8 cellular contexts compared by ENCODE assay signal in genomic region chr9:128927731-128928411, GRCh38. TPM values are rescaled to one million over a fixed set of nuclear protein-coding genes. Genes with fewer than 3 reads are reported as not detected.
DNase-seq lines count a peak whose midpoint lies in the region; ATAC-seq, FAIRE-seq and TF ChIP-seq lines count a peak whose summit lies in the region.

No MANE protein-coding gene starts in this region.

- H3K36me3 ChIP-seq in OCI-LY7 (ENCODE audit: insufficient read depth, low read length) (peaks cover 16% of the 10 kb centered on the region; the same call in 1 of the 2 replicates), pancreas (no peaks in the 10 kb centered on the region)

- H3K79me2 ChIP-seq in OCI-LY7 (ENCODE audit: insufficient read depth, low read depth, low read length): peaks cover 5% of the 10 kb centered on the region; the same call in 1 of the 2 replicates

- H4K20me1 ChIP-seq in OCI-LY7 (ENCODE audit: insufficient read depth, low read length): no peaks in the 10 kb centered on the region

- H3K4me2 ChIP-seq in OCI-LY7 (ENCODE audit: low read length): peak overlapping the region; percentile 27; the same call in 1 of the 2 replicates

- no peaks in the 10 kb centered on the region for H3K27me3 ChIP-seq in pancreas

- ATAC-seq in pancreas: peak; percentile 88 to 96 (median 94)
- ATAC-seq in HG03439 (IDR thresholded peaks at IDR 0.05; ENCODE audit: unreplicated experiment): no peak

- POLR2A ChIA-PET in OCI-LY7 (lab: Charles Lee): interaction anchor here (0.7 to 2.3 kb wide), 3 partner anchors 8 to 99 kb away, joined by 4 to 6 read pairs (median 4); no protein-coding TSS in a partner anchor

- TF ChIP-seq CTCF in C4-2B (conservative IDR thresholded peaks at IDR 0.05): peak; percentile 96
- peak; percentile 95 for TF ChIP-seq CTCF in OCI-LY7 (conservative IDR thresholded peaks at IDR 0.05; ENCODE audit: low read length)
- peak; percentile 88 for TF ChIP-seq CTCF in fibroblast of villous mesenchyme (IDR thresholded peaks at IDR 0.05; ENCODE audit: insufficient read depth, low read depth, low read length)
- TF ChIP-seq CTCF in pancreas (IDR thresholded peaks at IDR 0.05): peak; percentile 69 to 75 (median 72)

- BruUV-seq in OCI-LY7 (replicated peaks; lab: Mats Ljungman, UMichigan): no TSS peak

- intact Hi-C loops in OCI-LY7 (cut with micrococcal nuclease; ENCODE audit: unreplicated experiment) (loop anchor here (1.0 to 10.0 kb wide), 2 partner anchors 65 to 203 kb away; partner anchors contain the start of gene ZDHHC12), pancreas (cut with DNase I) (loop anchor here in 2 of 3 donors (5.0 to 10.0 kb wide), 2 partner anchors 63 to 66 kb away; no protein-coding TSS in a partner anchor)

- FAIRE-seq in pancreas (lab: Jason Lieb, UNC): no peak

- CTCF ChIA-PET in OCI-LY7 (lab: Charles Lee; ENCODE audit: unreplicated experiment): interaction anchor here (1.3 to 1.4 kb wide), 2 partner anchors 50 to 65 kb away, joined by 4 to 5 read pairs; no protein-coding TSS in a partner anchor

- H3K4me1 ChIP-seq in OCI-LY7 (ENCODE audit: insufficient read depth, low read length, poor library complexity, severe bottlenecking): peaks cover 17% of the 10 kb centered on the region
- peaks cover 0 to 10% (median 5%) of the 10 kb centered on the region in 3 donors for H3K4me1 ChIP-seq in pancreas

- no peaks in the 10 kb centered on the region for H3K9me2 ChIP-seq in OCI-LY7 (ENCODE audit: insufficient read depth, low read length)

- H3K27ac ChIP-seq in C4-2B (0 out of 2 replicates have a peak overlapping the region, but pooled peaks have one; percentile 3), OCI-LY7 (ENCODE audit: low read depth, low read length, poor library complexity, severe bottlenecking) (no peak overlapping the region), pancreas (peak overlapping the region in 1 of 4 donors; percentile 30)

- H3K9me3 ChIP-seq in OCI-LY7 (ENCODE audit: low read length): no peaks in the 10 kb centered on the region
- H3K9me3 ChIP-seq in pancreas: no peaks in the 10 kb centered on the region

- no peak overlapping the region for H2AFZ ChIP-seq in OCI-LY7 (ENCODE audit: low read length)

- DNase-seq in HCEC 1CT: peak; percentile 35
- DNase-seq in OCI-LY7 (ENCODE audit: low spot score): peak; percentile 70
- DNase-seq in activated T-helper 1 cell treated with Interleukin-2 at 50 U/mL for 16 hours (ENCODE audit: low read depth): peak; percentile 14
- DNase-seq in fibroblast of villous mesenchyme (ENCODE audit: low read depth): peak; percentile 54
- peak in 5 of 6 donors; percentile 46 to 82 (median 69) for DNase-seq in pancreas
- DNase-seq in GDM1 (lab: John Stamatoyannopoulos, UW): no peak

- H3K4me3 ChIP-seq in OCI-LY7 (ENCODE audit: low read depth, low read length, poor library complexity, severe bottlenecking) (no peak overlapping the region), fibroblast of villous mesenchyme (ENCODE audit: low read depth, low read length) (no peak overlapping the region), pancreas (no peak overlapping the region)

- 15 to 16% methylated on average over 10 of the region's 10 CpGs for WGBS in pancreas, 2 donors

RNA-seq across cellular contexts. Expression of gene PHYHD1, which starts 7.1 kb away (rescaled TPM):
- 69.0 and 83.5 TPM in 2 replicates for total RNA-seq in OCI-LY7 (2014; rRNA removed; shearing (Covaris generic))
- 132 and 150 TPM in 2 replicates for total RNA-seq in OCI-LY7 (2022)
- total RNA-seq in fibroblast of villous mesenchyme: 9.9 and 11.9 TPM in 2 replicates
- 10 to 100 TPM; 20.7 to 48.7 (median 42.2) TPM for total RNA-seq in pancreas
- 10 to 100 TPM; 45.7 to 71.3 TPM for polyA plus RNA-seq in pancreas

RNA-seq across cellular contexts. Expression of gene DOLK, which starts 19.5 kb away (rescaled TPM):
- total RNA-seq in OCI-LY7 (2014; rRNA removed; shearing (Covaris generic)): 9.6 and 11.2 TPM in 2 replicates
- total RNA-seq in OCI-LY7 (2022): 5.1 and 5.8 TPM in 2 replicates
- 24.8 and 31.5 TPM in 2 replicates for total RNA-seq in fibroblast of villous mesenchyme
- total RNA-seq in pancreas: 1 to 10 TPM; 5.7 to 8.2 (median 6.6) TPM
- 1 to 10 TPM; 5.4 to 8.5 TPM for polyA plus RNA-seq in pancreas

RNA-seq across cellular contexts. Expression of gene NUP188, which starts 19.6 kb away (rescaled TPM):
- total RNA-seq in OCI-LY7 (2014; rRNA removed; shearing (Covaris generic)): 70.5 and 73.6 TPM in 2 replicates
- 83.8 and 91.6 TPM in 2 replicates for total RNA-seq in OCI-LY7 (2022)
- total RNA-seq in fibroblast of villous mesenchyme: 48.0 and 59.2 TPM in 2 replicates
- total RNA-seq in pancreas: 10 to 100 TPM; 11.5 to 20.8 (median 13.5) TPM
- 10 to 100 TPM; 10.8 to 18.0 TPM for polyA plus RNA-seq in pancreas

RNA-seq across cellular contexts. Expression of gene LRRC8A, which starts 45.9 kb away (rescaled TPM):
- 20.0 and 26.9 TPM in 2 replicates for total RNA-seq in OCI-LY7 (2014; rRNA removed; shearing (Covaris generic))
- total RNA-seq in OCI-LY7 (2022): 21.0 and 22.9 TPM in 2 replicates
- total RNA-seq in fibroblast of villous mesenchyme: 53.5 and 62.2 TPM in 2 replicates
- 10 to 100 TPM in 4 of 6 donors, 1 to 10 TPM in 2; 8.7 to 20.4 (median 10.4) TPM for total RNA-seq in pancreas
- polyA plus RNA-seq in pancreas: 10 to 100 TPM in 1 of 2 donors, 1 to 10 TPM in 1; 9.2 to 10.1 TPM

RNA-seq across cellular contexts. Expression of gene KYAT1, which starts 46.1 kb away (rescaled TPM):
- total RNA-seq in OCI-LY7 (2014; rRNA removed; shearing (Covaris generic)): 38.2 and 44.7 TPM in 2 replicates
- total RNA-seq in OCI-LY7 (2022) (28.3 and 34.5 TPM in 2 replicates), fibroblast of villous mesenchyme (6.8 and 11.2 TPM in 2 replicates), pancreas (1 to 10 TPM; 1.1 to 2.9 (median 1.5) TPM)
- 1 to 10 TPM; 4.2 to 5.2 TPM for polyA plus RNA-seq in pancreas
